1 cellular context compared by ENCODE assay signal in genomic region chr12:21527451-21528180, GRCh38.
TF ChIP-seq lines count a peak whose summit lies in the region.

No MANE protein-coding gene starts in this region.

TF ChIP-seq in HepG2, 621 proteins besides CTCF, POLR2A, EP300 and RAD21 (continued from another document):
- TF ChIP-seq ZNF687 (CRISPR knock-in tag; IDR thresholded peaks at IDR 0.05): peak; percentile 45
- TF ChIP-seq KDM1A (CRISPR knock-in tag; IDR thresholded peaks at IDR 0.05): no peak
- TF ChIP-seq SOX5 (CRISPR knock-in tag; IDR thresholded peaks at IDR 0.05; ENCODE audit: borderline replicate concordance): no peak
- TF ChIP-seq KDM2A (CRISPR knock-in tag; IDR thresholded peaks at IDR 0.05; ENCODE audit: borderline replicate concordance, low read depth): peak; percentile 67; the same call in 1 of the 2 replicates
